ENCODE assay signal across 9 cellular contexts in the genomic region with DNA sequence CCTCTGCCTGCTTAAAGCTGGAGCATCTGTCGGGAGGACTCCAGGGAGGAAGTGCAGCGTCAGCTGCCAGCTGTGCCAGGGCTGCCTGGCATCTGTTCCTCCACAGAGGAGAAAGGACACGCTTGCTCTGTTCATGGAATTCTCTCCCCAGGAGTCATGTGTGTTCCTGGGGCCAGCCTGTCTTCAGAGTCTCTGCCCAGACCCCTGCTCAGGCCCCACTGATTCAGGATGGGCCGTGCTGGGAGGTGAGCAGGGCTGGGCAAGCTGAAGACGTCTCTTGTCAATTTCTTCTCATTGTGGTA. TPM values are rescaled to one million over a fixed set of nuclear protein-coding genes. Genes with fewer than 3 reads are reported as not detected.
DNase-seq lines count a peak whose midpoint lies in the region; ATAC-seq lines count a peak whose summit lies in the region.
"Had no signal": no experiment of that assay in that cellular context is flagged by ENCODE, and none has a peak within 500 bp of the region (broad histone marks: within the 10 kb centered on the region; RNA-seq: fewer than 3 reads in every experiment).

No MANE protein-coding gene starts in this region.

- peaks cover 38% of the 10 kb centered on the region for H3K4me1 ChIP-seq in skeletal muscle satellite cell (ENCODE audit: control insufficient read depth, insufficient read depth, low read length)

- H3K27ac Mint-ChIP-seq in stimulated activated naive CD8-positive, alpha-beta T cell treated with anti-CD3 and anti-CD28 coated beads, Interleukin-15, amount 100 ng/mL, for 72 hours: no peak overlapping the region

- intact Hi-C loops in left cardiac atrium (cut with DNase I): no loop called here

- peak overlapping the region; percentile 55 for H3K9ac ChIP-seq in skeletal muscle satellite cell (ENCODE audit: low read depth, low read length)

- DNase-seq in H4 (ENCODE audit: low spot score) (peak; percentile 69), NCI-H69 (lab: John Stamatoyannopoulos, UW) (peak; percentile 92), left cardiac atrium (no peak), kidney glomerular epithelial cell (lab: John Stamatoyannopoulos, UW) (no peak), NCI-H82 (lab: John Stamatoyannopoulos, UW) (no peak)
- DNase-seq in stimulated activated naive CD8-positive, alpha-beta T cell treated with anti-CD3 and anti-CD28 coated beads, Interleukin-15, amount 100 ng/mL, for 72 hours: no peak
- DNase-seq: activated CD8-positive, alpha-beta memory T cell treated with anti-CD3 and anti-CD28 coated beads, Interleukin-2, amount 50 U/mL, for 48 hours; OCI-M1 had no signal

- no peaks in the 10 kb centered on the region for H3K9me3 ChIP-seq in skeletal muscle satellite cell (replicated peaks; ENCODE audit: low read length)

- peaks cover 40% of the 10 kb centered on the region for H3K4me1 Mint-ChIP-seq in stimulated activated naive CD8-positive, alpha-beta T cell treated with anti-CD3 and anti-CD28 coated beads, Interleukin-15, amount 100 ng/mL, for 72 hours

- peak overlapping the region; percentile 42 for H3K4me2 ChIP-seq in skeletal muscle satellite cell (ENCODE audit: low read length)

- H3K27me3 Mint-ChIP-seq in stimulated activated naive CD8-positive, alpha-beta T cell treated with anti-CD3 and anti-CD28 coated beads, Interleukin-15, amount 100 ng/mL, for 72 hours: peaks cover 53% of the 10 kb centered on the region

- H3K9me3 Mint-ChIP-seq in stimulated activated naive CD8-positive, alpha-beta T cell treated with anti-CD3 and anti-CD28 coated beads, Interleukin-15, amount 100 ng/mL, for 72 hours: no peaks in the 10 kb centered on the region

- H3K27me3 ChIP-seq in skeletal muscle satellite cell (ENCODE audit: control insufficient read depth, insufficient read depth, low read length): no peaks in the 10 kb centered on the region

- H3K4me3 Mint-ChIP-seq in stimulated activated naive CD8-positive, alpha-beta T cell treated with anti-CD3 and anti-CD28 coated beads, Interleukin-15, amount 100 ng/mL, for 72 hours: no peak overlapping the region

- peak; percentile 29 to 46 for ATAC-seq in left cardiac atrium
- no peak for ATAC-seq in stimulated activated naive CD8-positive, alpha-beta T cell treated with anti-CD3 and anti-CD28 coated beads, Interleukin-15, amount 100 ng/mL, for 72 hours

- H3K4me3 ChIP-seq in skeletal muscle satellite cell (ENCODE audit: low read length): no peak overlapping the region

- H3K36me3 ChIP-seq in skeletal muscle satellite cell (ENCODE audit: insufficient read depth, low read length): peaks cover 31% of the 10 kb centered on the region

RNA-seq across cellular contexts. Expression of a gene that starts 24.2 kb away (rescaled TPM):
- 5.7 and 10.3 TPM in 2 replicates for total RNA-seq in H4 (2014; rRNA removed; shearing (Covaris generic))
- 10 to 100 TPM; 36.1 to 58.3 TPM for total RNA-seq in left cardiac atrium
- 26.4 and 46.7 TPM in 2 replicates for total RNA-seq in skeletal muscle satellite cell (2012; rRNA removed)

Comparison
In these comparisons a context has a peak if more than half of its experiments do, and no peak if none do; other contexts are left out.
1. DNase-seq: peak in H4 (single experiment) and NCI-H69 (single experiment); none in left cardiac atrium (single experiment), kidney glomerular epithelial cell (single experiment), NCI-H82 (single experiment) and stimulated activated naive CD8-positive, alpha-beta T cell treated with anti-CD3 and anti-CD28 coated beads, Interleukin-15, amount 100 ng/mL, for 72 hours (0 of 2).